8 cellular contexts compared by ENCODE assay signal in the genomic region with DNA sequence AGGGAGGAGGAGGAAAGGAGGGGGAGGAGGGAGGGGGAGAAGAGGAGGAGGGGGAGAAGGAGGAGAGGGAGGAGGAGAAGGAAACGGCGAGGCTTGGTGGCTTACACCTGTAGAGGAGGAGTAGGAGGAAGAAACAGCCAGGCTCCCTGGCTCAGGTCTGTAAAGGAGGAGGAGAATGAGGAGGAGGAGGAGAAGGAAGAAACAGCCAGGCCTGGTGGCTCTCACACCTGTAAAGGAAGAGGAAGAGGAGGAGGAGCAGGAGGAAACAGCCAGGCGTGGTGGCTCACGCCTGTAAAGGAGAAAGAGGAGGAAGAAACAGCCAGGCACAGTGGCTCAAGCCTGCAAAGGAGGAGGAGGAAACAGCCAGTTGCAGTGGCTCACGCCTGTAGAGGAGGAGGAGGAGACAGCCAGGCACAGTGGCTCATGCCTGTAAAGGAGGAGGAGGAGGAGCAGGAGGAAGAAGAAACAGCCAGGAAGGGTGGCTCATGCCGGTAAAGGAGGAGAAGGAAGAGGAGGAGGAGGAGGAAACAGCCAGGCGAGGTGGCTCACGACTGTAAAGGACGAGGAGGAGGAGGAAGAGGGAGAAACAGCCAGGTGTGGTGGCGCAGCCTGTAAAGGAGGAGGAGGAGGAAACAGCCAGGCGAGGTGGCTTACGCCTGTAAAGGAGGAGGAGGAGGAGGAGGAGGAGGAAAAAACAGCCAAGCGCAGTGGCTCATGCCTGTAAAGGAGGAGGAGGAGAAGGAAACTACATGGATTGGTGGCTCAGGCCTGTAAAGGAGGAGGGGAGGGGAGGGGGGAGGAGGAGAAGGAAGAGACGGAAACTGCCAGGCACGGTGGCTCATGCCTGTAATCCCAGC. TPM values are rescaled to one million over a fixed set of nuclear protein-coding genes. Genes with fewer than 3 reads are reported as not detected.
DNase-seq lines count a peak whose midpoint lies in the region; ATAC-seq and TF ChIP-seq lines count a peak whose summit lies in the region.

No MANE protein-coding gene starts in this region.

- TF ChIP-seq CTCF in gastroesophageal sphincter (IDR thresholded peaks at IDR 0.05) = no peak

- H3K27me3 ChIP-seq in HUES48 (ENCODE audit: control insufficient read depth, insufficient read depth, low read length) (no peaks in the 10 kb centered on the region), gastroesophageal sphincter (no peaks in the 10 kb centered on the region)

- peak in 1 of 2 donors; percentile 15 for TF ChIP-seq POLR2A in gastroesophageal sphincter (IDR thresholded peaks at IDR 0.05)

- TF ChIP-seq EP300 in gastroesophageal sphincter (IDR thresholded peaks at IDR 0.05) = no peak

- H3K9me3 ChIP-seq in HUES48 (ENCODE audit: control insufficient read depth, insufficient read depth, low read length) (no peaks in the 10 kb centered on the region), gastroesophageal sphincter (no peaks in the 10 kb centered on the region)

- H3K9ac ChIP-seq in HUES48 (ENCODE audit: low read depth, low read length) = peak overlapping the region; percentile 38; the same call in 1 of the 2 replicates

- H3K36me3 ChIP-seq in HUES48 (ENCODE audit: control insufficient read depth, insufficient read depth, low read length) = no peaks in the 10 kb centered on the region
- no peaks in the 10 kb centered on the region for H3K36me3 ChIP-seq in gastroesophageal sphincter

- H3K4me3 ChIP-seq in HUES48 (ENCODE audit: low read depth, low read length) (peak overlapping the region; percentile 38), gastroesophageal sphincter (peak overlapping the region; percentile 38 to 49)

- ATAC-seq in GM21381 (IDR thresholded peaks at IDR 0.05; ENCODE audit: unreplicated experiment) (peak; percentile 85), gastroesophageal sphincter (peak; percentile 95)

- H3K4me1 ChIP-seq in HUES48 (ENCODE audit: control insufficient read depth, insufficient read depth, low read length) (peaks cover 5% of the 10 kb centered on the region), gastroesophageal sphincter (peaks cover 0 to 12% (median 0%) of the 10 kb centered on the region in 3 donors)

- 0 to 5% methylated on average over 12 to 15 of the region's 15 CpGs for WGBS in gastroesophageal sphincter (ENCODE audit: low coverage in 1 of 2), 2 donors

- DNase-seq in COR-L47 (lab: John Stamatoyannopoulos, UW) = peak; percentile 60
- DNase-seq in RKO (ENCODE audit: low spot score) = peak; percentile 90
- DNase-seq in activated naive CD4-positive, alpha-beta T cell treated with anti-CD3 and anti-CD28 coated beads, Interleukin-2, amount 50 U/mL, for 16 hours = peak; percentile 22
- peak; percentile 55 for DNase-seq in occipital lobe (lab: John Stamatoyannopoulos, UW)
- DNase-seq in AG08396 (ENCODE audit: low spot score) = no peak

- peak overlapping the region; percentile 43 for H3K27ac ChIP-seq in HUES48 (ENCODE audit: low read depth, low read length)
- peak overlapping the region; percentile 70 to 87 (median 84) for H3K27ac ChIP-seq in gastroesophageal sphincter

RNA-seq across cellular contexts. Expression of a gene that starts 14.9 kb away (rescaled TPM):
- total RNA-seq in gastroesophageal sphincter (10 to 100 TPM; 42.8 to 75.8 (median 59.0) TPM), occipital lobe (52.4 TPM)

RNA-seq across cellular contexts. Expression of a gene that starts 24.2 kb away (rescaled TPM):
- 10 to 100 TPM; 10.5 to 36.3 (median 23.2) TPM for total RNA-seq in gastroesophageal sphincter
- 4.5 TPM for total RNA-seq in occipital lobe
